Comparison of ENCODE assay signal across 8 cellular contexts in genomic region chr20:3808141-3808479, GRCh38. TPM values are rescaled to one million over a fixed set of nuclear protein-coding genes. Genes with fewer than 3 reads are reported as not detected.
DNase-seq lines count a peak whose midpoint lies in the region; ATAC-seq and TF ChIP-seq lines count a peak whose summit lies in the region.

No MANE protein-coding gene starts in this region.

- peaks cover 6% of the 10 kb centered on the region for H3K79me2 ChIP-seq in osteoblast (ENCODE audit: insufficient read depth, low read length)

- H3K4me1 ChIP-seq in osteoblast (ENCODE audit: insufficient read depth, low read length), result peaks cover 52% of the 10 kb centered on the region

- H3K36me3 ChIP-seq in osteoblast (ENCODE audit: insufficient read depth, low read length), result peaks cover 24% of the 10 kb centered on the region

- peak overlapping the region; percentile 39 for H3K4me3 ChIP-seq in fibroblast of the aortic adventitia (ENCODE audit: low read depth, low read length)
- no peak overlapping the region for H3K4me3 ChIP-seq in osteoblast (ENCODE audit: insufficient read depth, low read length)

- ATAC-seq in HG03097 (IDR thresholded peaks at IDR 0.05; ENCODE audit: low FRiP score, unreplicated experiment), result no peak
- ATAC-seq in HG02970 (IDR thresholded peaks at IDR 0.05; ENCODE audit: low FRiP score, unreplicated experiment), result no peak
- ATAC-seq in activated CD4-positive, CD25-positive, alpha-beta regulatory T cell treated with anti-CD3 and anti-CD28 coated beads, Interleukin-2, amount 50 U/mL, for 24 hours, result no peak

- H3K27me3 ChIP-seq in osteoblast (ENCODE audit: insufficient read depth, low read length), result no peaks in the 10 kb centered on the region

- peaks cover 2% of the 10 kb centered on the region for H4K20me1 ChIP-seq in osteoblast (ENCODE audit: insufficient read depth, low read length)

- no peak for TF ChIP-seq CTCF in fibroblast of the aortic adventitia (IDR thresholded peaks at IDR 0.05; ENCODE audit: insufficient read depth, low read length)
- no peak for TF ChIP-seq CTCF in osteoblast (IDR thresholded peaks at IDR 0.05; ENCODE audit: extremely low read depth, low read depth, low read length)

- no peaks in the 10 kb centered on the region for H3K9me3 ChIP-seq in osteoblast (ENCODE audit: low read depth, low read length)

- DNase-seq in NCI-H345 (lab: John Stamatoyannopoulos, UW) (peak; percentile 56), NCI-H345 treated with DMSO at 0.1 percent for 48 hours (lab: John Stamatoyannopoulos, UW; ENCODE audit: unreplicated experiment) (no peak), SW 1271 (lab: John Stamatoyannopoulos, UW) (peak; percentile 88 to 96), fibroblast of the aortic adventitia (ENCODE audit: low read depth) (peak; percentile 99), osteoblast (ENCODE audit: insufficient read length, low spot score, missing footprints) (peak; percentile 94)

- H3K27ac ChIP-seq in osteoblast (ENCODE audit: low read depth, low read length), result peak overlapping the region; percentile 94

- H3K4me2 ChIP-seq in osteoblast (ENCODE audit: insufficient read depth, low read length), result peak overlapping the region; percentile 58

- peak overlapping the region; percentile 52 for H2AFZ ChIP-seq in osteoblast (ENCODE audit: low read length)

RNA-seq across cellular contexts. Expression of gene CDC25B, which starts 12.0 kb away (rescaled TPM):
- total RNA-seq in fibroblast of the aortic adventitia (ENCODE audit: low replicate concordance) (51.0 and 58.5 TPM in 2 replicates), osteoblast (20.6 and 23.5 TPM in 2 replicates)

RNA-seq across cellular contexts. Expression of gene AP5S1, which starts 12.2 kb away (rescaled TPM):
- 9.4 and 20.4 TPM in 2 replicates for total RNA-seq in fibroblast of the aortic adventitia (ENCODE audit: low replicate concordance)
- total RNA-seq in osteoblast, result 23.9 and 25.3 TPM in 2 replicates

RNA-seq across cellular contexts. Expression of gene CENPB, which starts 21.6 kb away (rescaled TPM):
- 94.8 and 170 TPM in 2 replicates for total RNA-seq in fibroblast of the aortic adventitia (ENCODE audit: low replicate concordance)
- 95.5 and 101 TPM in 2 replicates for total RNA-seq in osteoblast

RNA-seq across cellular contexts. Expression of gene SPEF1, which starts 26.9 kb away (rescaled TPM):
- total RNA-seq in fibroblast of the aortic adventitia (ENCODE audit: low replicate concordance) (0.09 TPM in 1 of 2 replicates, not detected in the other), osteoblast (under 0.01 TPM in 1 of 2 replicates, not detected in the other)

RNA-seq across cellular contexts. Expression of gene MAVS, which starts 38.5 kb away (rescaled TPM):
- 16.4 and 23.7 TPM in 2 replicates for total RNA-seq in fibroblast of the aortic adventitia (ENCODE audit: low replicate concordance)
- 32.1 and 32.2 TPM in 2 replicates for total RNA-seq in osteoblast
